Comparison of ENCODE assay signal across 1 cellular context in the genomic region with DNA sequence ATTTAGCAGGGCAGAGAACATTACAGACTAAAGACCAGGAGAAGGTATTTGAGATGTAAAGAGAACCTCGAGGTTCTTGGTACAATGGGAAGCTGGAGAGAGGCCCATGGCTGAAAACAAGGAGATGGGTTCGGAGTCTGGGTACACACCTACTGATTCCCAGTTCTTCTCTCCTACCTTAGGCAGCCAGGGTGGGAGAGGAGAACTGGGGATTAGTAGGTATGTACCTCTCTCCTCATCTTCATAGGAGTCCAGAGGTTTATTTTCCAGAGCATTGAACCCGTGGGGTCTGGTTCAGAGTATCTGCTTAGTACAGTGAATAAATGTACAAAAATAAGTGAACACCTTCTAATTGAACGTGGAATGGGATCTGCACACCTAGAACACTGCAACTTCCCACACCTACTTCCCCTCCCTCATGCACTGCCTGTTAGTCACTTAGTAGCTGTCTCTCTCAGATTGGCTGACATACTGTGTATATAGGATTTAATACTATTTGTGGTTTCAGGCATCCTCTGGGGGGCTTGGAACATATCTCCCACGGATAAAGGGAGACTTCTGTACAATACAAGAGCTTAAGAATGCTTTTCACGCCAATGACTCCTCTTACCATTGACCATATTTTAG.
TF ChIP-seq lines count a peak whose summit lies in the region.

No MANE protein-coding gene starts in this region.

TF ChIP-seq in HepG2, 621 proteins besides CTCF, POLR2A, EP300 and RAD21 (continued from another document):
- no peak for TF ChIP-seq AHR (CRISPR knock-in tag; IDR thresholded peaks at IDR 0.05)
- TF ChIP-seq KMT2A (CRISPR knock-in tag; IDR thresholded peaks at IDR 0.05) = no peak
- TF ChIP-seq FOXA3 (CRISPR knock-in tag; IDR thresholded peaks at IDR 0.05) = no peak
- TF ChIP-seq, protein P1, sequence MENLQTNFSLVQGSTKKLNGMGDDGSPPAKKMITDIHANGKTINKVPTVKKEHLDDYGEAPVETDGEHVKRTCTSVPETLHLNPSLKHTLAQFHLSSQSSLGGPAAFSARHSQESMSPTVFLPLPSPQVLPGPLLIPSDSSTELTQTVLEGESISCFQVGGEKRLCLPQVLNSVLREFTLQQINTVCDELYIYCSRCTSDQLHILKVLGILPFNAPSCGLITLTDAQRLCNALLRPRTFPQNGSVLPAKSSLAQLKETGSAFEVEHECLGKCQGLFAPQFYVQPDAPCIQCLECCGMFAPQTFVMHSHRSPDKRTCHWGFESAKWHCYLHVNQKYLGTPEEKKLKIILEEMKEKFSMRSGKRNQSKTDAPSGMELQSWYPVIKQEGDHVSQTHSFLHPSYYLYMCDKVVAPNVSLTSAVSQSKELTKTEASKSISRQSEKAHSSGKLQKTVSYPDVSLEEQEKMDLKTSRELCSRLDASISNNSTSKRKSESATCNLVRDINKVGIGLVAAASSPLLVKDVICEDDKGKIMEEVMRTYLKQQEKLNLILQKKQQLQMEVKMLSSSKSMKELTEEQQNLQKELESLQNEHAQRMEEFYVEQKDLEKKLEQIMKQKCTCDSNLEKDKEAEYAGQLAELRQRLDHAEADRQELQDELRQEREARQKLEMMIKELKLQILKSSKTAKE (CRISPR knock-in tag; IDR thresholded peaks at IDR 0.05; ENCODE audit: borderline replicate concordance) = no peak
- TF ChIP-seq HNF4G (IDR thresholded peaks at IDR 0.05; ENCODE audit: borderline replicate concordance, low read depth, low read length) = no peak
- no peak for TF ChIP-seq HNF4G (CRISPR knock-in tag; IDR thresholded peaks at IDR 0.05; ENCODE audit: borderline replicate concordance, low read depth)
